11 cellular contexts compared by ENCODE assay signal in genomic region chr6:162387723-162388382, GRCh38.
"Had no signal": no experiment of that assay in that cellular context is flagged by ENCODE, and none has a peak within 500 bp of the region (broad histone marks: within the 10 kb centered on the region; RNA-seq: fewer than 3 reads in every experiment).

No MANE protein-coding gene starts in this region.

- H3K4me1 ChIP-seq: SJCRH30 had no signal

- H3K4me3 ChIP-seq: mucosa of descending colon, SJCRH30 had no signal

- H3K27ac Mint-ChIP-seq: activated naive CD4-positive, alpha-beta T cell treated with anti-CD3 and anti-CD28 coated beads, Interleukin-2, amount 50 U/mL, for 24 hours; natural killer cell had no signal

- H3K27ac ChIP-seq: SJCRH30 had no signal

- H3K36me3 ChIP-seq: SJCRH30 had no signal

- H3K9me3 Mint-ChIP-seq: activated naive CD4-positive, alpha-beta T cell treated with anti-CD3 and anti-CD28 coated beads, Interleukin-2, amount 50 U/mL, for 24 hours had no signal

- H3K27me3 Mint-ChIP-seq: activated naive CD4-positive, alpha-beta T cell treated with anti-CD3 and anti-CD28 coated beads, Interleukin-2, amount 50 U/mL, for 24 hours had no signal

- H3K36me3 Mint-ChIP-seq: natural killer cell had no signal

- H3K9me3 ChIP-seq: mucosa of descending colon, SJCRH30 had no signal

- ATAC-seq: activated CD4-positive, CD25-positive, alpha-beta regulatory T cell treated with anti-CD3 and anti-CD28 coated beads, Interleukin-2, amount 50 U/mL, for 24 hours; mucosa of descending colon; natural killer cell had no signal

- DNase-seq: activated effector memory CD4-positive, alpha-beta T cell treated with Interleukin-2 at 50 U/mL for 16 hours; hippocampal formation; kidney glomerular epithelial cell; mammary epithelial cell; mucosa of descending colon; natural killer cell; SJCRH30; small intestine; trophoblast cell had no signal

- H3K4me3 Mint-ChIP-seq: activated naive CD4-positive, alpha-beta T cell treated with anti-CD3 and anti-CD28 coated beads, Interleukin-2, amount 50 U/mL, for 24 hours; natural killer cell had no signal

- H3K4me1 Mint-ChIP-seq: activated naive CD4-positive, alpha-beta T cell treated with anti-CD3 and anti-CD28 coated beads, Interleukin-2, amount 50 U/mL, for 24 hours; natural killer cell had no signal
